1 cellular context compared by ENCODE assay signal in the genomic region with DNA sequence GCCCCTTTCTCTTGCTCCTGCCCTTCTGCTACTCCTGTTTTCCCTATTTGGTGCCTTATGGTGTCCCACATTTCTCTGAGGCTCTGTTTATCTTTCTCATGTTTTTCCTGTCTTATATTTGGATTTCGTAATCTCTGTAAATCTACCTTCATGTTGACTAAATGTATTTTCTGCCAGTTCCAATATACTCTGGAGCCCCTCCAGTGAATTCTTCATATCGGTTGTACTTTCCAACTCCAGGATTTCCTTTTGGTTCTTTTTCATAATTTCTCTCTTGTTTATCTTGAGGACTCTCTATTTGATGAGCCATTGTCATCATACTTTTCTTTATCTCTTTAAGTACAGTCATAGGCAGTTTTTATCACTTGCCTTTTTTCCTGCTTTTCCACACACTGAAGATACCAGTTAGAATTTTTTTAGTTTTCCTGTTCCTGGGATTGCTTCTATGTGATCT.
TF ChIP-seq lines count a peak whose summit lies in the region.

No MANE protein-coding gene starts in this region.

TF ChIP-seq in HepG2, 621 proteins besides CTCF, POLR2A, EP300 and RAD21 (continued from another document and continues in another):
- TF ChIP-seq, protein P1, sequence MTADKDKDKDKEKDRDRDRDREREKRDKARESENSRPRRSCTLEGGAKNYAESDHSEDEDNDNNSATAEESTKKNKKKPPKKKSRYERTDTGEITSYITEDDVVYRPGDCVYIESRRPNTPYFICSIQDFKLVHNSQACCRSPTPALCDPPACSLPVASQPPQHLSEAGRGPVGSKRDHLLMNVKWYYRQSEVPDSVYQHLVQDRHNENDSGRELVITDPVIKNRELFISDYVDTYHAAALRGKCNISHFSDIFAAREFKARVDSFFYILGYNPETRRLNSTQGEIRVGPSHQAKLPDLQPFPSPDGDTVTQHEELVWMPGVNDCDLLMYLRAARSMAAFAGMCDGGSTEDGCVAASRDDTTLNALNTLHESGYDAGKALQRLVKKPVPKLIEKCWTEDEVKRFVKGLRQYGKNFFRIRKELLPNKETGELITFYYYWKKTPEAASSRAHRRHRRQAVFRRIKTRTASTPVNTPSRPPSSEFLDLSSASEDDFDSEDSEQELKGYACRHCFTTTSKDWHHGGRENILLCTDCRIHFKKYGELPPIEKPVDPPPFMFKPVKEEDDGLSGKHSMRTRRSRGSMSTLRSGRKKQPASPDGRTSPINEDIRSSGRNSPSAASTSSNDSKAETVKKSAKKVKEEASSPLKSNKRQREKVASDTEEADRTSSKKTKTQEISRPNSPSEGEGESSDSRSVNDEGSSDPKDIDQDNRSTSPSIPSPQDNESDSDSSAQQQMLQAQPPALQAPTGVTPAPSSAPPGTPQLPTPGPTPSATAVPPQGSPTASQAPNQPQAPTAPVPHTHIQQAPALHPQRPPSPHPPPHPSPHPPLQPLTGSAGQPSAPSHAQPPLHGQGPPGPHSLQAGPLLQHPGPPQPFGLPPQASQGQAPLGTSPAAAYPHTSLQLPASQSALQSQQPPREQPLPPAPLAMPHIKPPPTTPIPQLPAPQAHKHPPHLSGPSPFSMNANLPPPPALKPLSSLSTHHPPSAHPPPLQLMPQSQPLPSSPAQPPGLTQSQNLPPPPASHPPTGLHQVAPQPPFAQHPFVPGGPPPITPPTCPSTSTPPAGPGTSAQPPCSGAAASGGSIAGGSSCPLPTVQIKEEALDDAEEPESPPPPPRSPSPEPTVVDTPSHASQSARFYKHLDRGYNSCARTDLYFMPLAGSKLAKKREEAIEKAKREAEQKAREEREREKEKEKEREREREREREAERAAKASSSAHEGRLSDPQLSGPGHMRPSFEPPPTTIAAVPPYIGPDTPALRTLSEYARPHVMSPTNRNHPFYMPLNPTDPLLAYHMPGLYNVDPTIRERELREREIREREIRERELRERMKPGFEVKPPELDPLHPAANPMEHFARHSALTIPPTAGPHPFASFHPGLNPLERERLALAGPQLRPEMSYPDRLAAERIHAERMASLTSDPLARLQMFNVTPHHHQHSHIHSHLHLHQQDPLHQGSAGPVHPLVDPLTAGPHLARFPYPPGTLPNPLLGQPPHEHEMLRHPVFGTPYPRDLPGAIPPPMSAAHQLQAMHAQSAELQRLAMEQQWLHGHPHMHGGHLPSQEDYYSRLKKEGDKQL (CRISPR knock-in tag; IDR thresholded peaks at IDR 0.05; ENCODE audit: low read depth) = peak; percentile 97
- TF ChIP-seq MTF2 (CRISPR knock-in tag; IDR thresholded peaks at IDR 0.05; ENCODE audit: borderline replicate concordance) (no peak), ATAD3A (CRISPR knock-in tag; IDR thresholded peaks at IDR 0.05) (no peak), RBM39 (IDR thresholded peaks at IDR 0.05; ENCODE audit: low read depth, low read length, poor library complexity, severe bottlenecking) (no peak), ZNF30 (CRISPR knock-in tag; IDR thresholded peaks at IDR 0.05) (no peak), ETV5 (CRISPR knock-in tag; IDR thresholded peaks at IDR 0.05; ENCODE audit: borderline replicate concordance) (peak; percentile 91), NCOA1 (CRISPR knock-in tag; IDR thresholded peaks at IDR 0.05) (peak; percentile 69; the same call in 1 of the 2 replicates), USF2 (IDR thresholded peaks at IDR 0.05; ENCODE audit: low read depth, low read length) (no peak), USF2 (CRISPR knock-in tag; IDR thresholded peaks at IDR 0.05; ENCODE audit: borderline replicate concordance) (peak; percentile 47; the same call in 1 of the 2 replicates), GATAD1 (CRISPR knock-in tag; IDR thresholded peaks at IDR 0.05) (peak; percentile 74), ZMYM3 (CRISPR knock-in tag; IDR thresholded peaks at IDR 0.05) (no peak), HNRNPH1 (optimal IDR thresholded peaks at IDR 0.05; ENCODE audit: low read depth, low read length) (no peak), REXO4 (CRISPR knock-in tag; IDR thresholded peaks at IDR 0.05; ENCODE audit: borderline replicate concordance) (no peak), E2F5 (CRISPR knock-in tag; conservative IDR thresholded peaks at IDR 0.05) (no peak), ZNF251 (CRISPR knock-in tag; IDR thresholded peaks at IDR 0.05) (no peak), MTA1 (CRISPR knock-in tag; IDR thresholded peaks at IDR 0.05; ENCODE audit: borderline replicate concordance) (no peak), ZNF703 (CRISPR knock-in tag; IDR thresholded peaks at IDR 0.05; ENCODE audit: borderline replicate concordance) (0 out of 2 replicates have a peak, but pooled peaks have one; percentile 56), YEATS4 (CRISPR knock-in tag; IDR thresholded peaks at IDR 0.05; ENCODE audit: borderline replicate concordance) (peak; percentile 44; the same call in 1 of the 2 replicates), CERS6 (CRISPR knock-in tag; IDR thresholded peaks at IDR 0.05) (no peak), ZNF3 (CRISPR knock-in tag; IDR thresholded peaks at IDR 0.05) (peak; percentile 75; the same call in 1 of the 2 replicates), SOX6 (IDR thresholded peaks at IDR 0.05) (no peak), SOX6 (CRISPR knock-in tag; IDR thresholded peaks at IDR 0.05) (peak; percentile 95), ZKSCAN1 (IDR thresholded peaks at IDR 0.05; ENCODE audit: low read length) (no peak), MLX (CRISPR knock-in tag; IDR thresholded peaks at IDR 0.05) (peak; percentile 82), ZNF333 (CRISPR knock-in tag; IDR thresholded peaks at IDR 0.05; ENCODE audit: borderline replicate concordance) (no peak), ZFX (CRISPR knock-in tag; IDR thresholded peaks at IDR 0.05; ENCODE audit: low read depth) (peak; percentile 9; the same call in 1 of the 2 replicates), STAG1 (CRISPR knock-in tag; IDR thresholded peaks at IDR 0.05) (peak; percentile 21; the same call in 1 of the 2 replicates), ZNF781 (CRISPR knock-in tag; IDR thresholded peaks at IDR 0.05; ENCODE audit: borderline replicate concordance, not compliant biosample characterization) (no peak), ASH2L (IDR thresholded peaks at IDR 0.05; ENCODE audit: insufficient read length, low read depth, low read length) (peak; percentile 69), ZNF816 (CRISPR knock-in tag; IDR thresholded peaks at IDR 0.05; ENCODE audit: borderline replicate concordance) (peak; percentile 30; the same call in 1 of the 2 replicates), ZBTB44 (CRISPR knock-in tag; IDR thresholded peaks at IDR 0.05) (0 out of 2 replicates have a peak, but pooled peaks have one; percentile 59), ZFP36L1 (CRISPR knock-in tag; IDR thresholded peaks at IDR 0.05) (peak; percentile 84)
- TF ChIP-seq, protein P2, sequence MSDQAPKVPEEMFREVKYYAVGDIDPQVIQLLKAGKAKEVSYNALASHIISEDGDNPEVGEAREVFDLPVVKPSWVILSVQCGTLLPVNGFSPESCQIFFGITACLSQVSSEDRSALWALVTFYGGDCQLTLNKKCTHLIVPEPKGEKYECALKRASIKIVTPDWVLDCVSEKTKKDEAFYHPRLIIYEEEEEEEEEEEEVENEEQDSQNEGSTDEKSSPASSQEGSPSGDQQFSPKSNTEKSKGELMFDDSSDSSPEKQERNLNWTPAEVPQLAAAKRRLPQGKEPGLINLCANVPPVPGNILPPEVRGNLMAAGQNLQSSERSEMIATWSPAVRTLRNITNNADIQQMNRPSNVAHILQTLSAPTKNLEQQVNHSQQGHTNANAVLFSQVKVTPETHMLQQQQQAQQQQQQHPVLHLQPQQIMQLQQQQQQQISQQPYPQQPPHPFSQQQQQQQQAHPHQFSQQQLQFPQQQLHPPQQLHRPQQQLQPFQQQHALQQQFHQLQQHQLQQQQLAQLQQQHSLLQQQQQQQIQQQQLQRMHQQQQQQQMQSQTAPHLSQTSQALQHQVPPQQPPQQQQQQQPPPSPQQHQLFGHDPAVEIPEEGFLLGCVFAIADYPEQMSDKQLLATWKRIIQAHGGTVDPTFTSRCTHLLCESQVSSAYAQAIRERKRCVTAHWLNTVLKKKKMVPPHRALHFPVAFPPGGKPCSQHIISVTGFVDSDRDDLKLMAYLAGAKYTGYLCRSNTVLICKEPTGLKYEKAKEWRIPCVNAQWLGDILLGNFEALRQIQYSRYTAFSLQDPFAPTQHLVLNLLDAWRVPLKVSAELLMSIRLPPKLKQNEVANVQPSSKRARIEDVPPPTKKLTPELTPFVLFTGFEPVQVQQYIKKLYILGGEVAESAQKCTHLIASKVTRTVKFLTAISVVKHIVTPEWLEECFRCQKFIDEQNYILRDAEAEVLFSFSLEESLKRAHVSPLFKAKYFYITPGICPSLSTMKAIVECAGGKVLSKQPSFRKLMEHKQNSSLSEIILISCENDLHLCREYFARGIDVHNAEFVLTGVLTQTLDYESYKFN (CRISPR knock-in tag; conservative IDR thresholded peaks at IDR 0.05) = peak; percentile 93
- TF ChIP-seq, protein P3, sequence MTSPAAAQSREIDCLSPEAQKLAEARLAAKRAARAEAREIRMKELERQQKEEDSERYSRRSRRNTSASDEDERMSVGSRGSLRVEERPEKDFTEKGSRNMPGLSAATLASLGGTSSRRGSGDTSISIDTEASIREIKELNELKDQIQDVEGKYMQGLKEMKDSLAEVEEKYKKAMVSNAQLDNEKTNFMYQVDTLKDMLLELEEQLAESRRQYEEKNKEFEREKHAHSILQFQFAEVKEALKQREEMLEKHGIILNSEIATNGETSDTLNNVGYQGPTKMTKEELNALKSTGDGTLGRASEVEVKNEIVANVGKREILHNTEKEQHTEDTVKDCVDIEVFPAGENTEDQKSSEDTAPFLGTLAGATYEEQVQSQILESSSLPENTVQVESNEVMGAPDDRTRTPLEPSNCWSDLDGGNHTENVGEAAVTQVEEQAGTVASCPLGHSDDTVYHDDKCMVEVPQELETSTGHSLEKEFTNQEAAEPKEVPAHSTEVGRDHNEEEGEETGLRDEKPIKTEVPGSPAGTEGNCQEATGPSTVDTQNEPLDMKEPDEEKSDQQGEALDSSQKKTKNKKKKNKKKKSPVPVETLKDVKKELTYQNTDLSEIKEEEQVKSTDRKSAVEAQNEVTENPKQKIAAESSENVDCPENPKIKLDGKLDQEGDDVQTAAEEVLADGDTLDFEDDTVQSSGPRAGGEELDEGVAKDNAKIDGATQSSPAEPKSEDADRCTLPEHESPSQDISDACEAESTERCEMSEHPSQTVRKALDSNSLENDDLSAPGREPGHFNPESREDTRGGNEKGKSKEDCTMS (CRISPR knock-in tag; conservative IDR thresholded peaks at IDR 0.05) = 0 out of 2 replicates have a peak, but pooled peaks have one; percentile 50
- TF ChIP-seq, protein P4, sequence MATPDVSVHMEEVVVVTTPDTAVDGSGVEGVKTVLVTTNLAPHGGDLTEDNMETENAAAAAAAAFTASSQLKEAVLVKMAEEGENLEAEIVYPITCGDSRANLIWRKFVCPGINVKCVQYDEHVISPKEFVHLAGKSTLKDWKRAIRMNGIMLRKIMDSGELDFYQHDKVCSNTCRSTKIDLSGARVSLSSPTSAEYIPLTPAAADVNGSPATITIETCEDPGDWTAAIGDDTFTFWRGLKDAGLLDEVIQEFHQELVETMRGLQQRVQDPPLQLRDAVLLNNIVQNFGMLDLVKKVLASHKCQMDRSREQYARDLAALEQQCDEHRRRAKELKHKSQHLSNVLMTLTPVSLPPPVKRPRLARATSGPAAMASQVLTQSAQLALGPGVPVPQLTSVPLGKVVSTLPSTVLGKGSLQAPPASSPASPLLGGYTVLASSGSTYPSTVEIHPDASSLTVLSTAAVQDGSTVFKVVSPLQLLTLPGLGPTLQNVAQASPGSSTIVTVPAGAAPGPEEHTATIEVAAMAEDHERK (CRISPR knock-in tag; IDR thresholded peaks at IDR 0.05; ENCODE audit: low read depth) = peak; percentile 35; the same call in 1 of the 2 replicates
